Comparison of ENCODE assay signal across 16 cellular contexts in the genomic region with DNA sequence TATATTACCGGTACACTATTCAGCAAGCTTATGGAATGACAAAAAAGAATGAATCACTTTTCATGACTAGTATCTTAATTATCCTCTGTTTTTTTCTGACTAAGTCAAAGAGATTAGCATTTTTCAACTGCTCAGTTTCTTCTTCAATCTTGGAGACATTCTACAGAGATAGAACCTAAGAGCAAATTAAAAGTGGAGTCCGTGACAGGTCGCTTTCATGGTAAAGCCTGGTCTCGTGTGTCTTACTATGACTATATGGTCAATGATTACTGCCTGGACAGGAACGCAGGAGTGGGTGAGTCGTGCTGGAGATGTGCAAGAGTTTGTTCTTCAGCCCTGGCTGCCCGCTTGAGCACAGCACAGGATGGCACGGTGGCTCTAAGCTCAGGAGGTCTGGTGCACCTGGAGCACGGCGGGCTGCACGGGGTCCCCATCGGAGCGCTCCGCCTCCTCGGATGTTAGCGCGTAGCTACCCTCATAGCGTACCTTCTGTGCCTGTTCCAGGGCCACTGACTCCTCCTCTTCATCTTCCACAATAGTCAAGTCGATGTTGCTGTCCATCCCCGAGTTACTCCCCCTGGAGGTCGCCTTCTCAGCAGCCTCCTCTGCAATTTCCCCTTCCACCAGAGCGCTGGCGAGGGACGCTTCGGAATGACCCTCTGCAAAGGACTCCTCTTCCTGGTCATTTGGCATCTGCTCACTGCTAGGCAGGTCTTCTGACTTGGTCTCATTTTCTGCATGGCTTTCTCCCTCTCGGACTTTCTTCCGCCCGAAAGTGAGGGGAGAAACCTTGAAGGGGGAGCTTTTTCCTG. TPM values are rescaled to one million over a fixed set of nuclear protein-coding genes. Genes with fewer than 3 reads are reported as not detected.
DNase-seq lines count a peak whose midpoint lies in the region; ATAC-seq, FAIRE-seq and TF ChIP-seq lines count a peak whose summit lies in the region.
"Had no signal": no experiment of that assay in that cellular context is flagged by ENCODE, and none has a peak within 500 bp of the region (broad histone marks: within the 10 kb centered on the region; RNA-seq: fewer than 3 reads in every experiment).

No MANE protein-coding gene starts in this region.

- H3K9me3 ChIP-seq in A549 (no peaks in the 10 kb centered on the region), right cardiac atrium (ENCODE audit: control insufficient read depth, low read length) (no peaks in the 10 kb centered on the region)
- H3K9me3 ChIP-seq: mucosa of descending colon, pancreas had no signal

- H3K4me2 ChIP-seq in A549: no peak overlapping the region

- POLR2A ChIA-PET in A549 (lab: Yijun Ruan, JAX): interaction anchor here (0.6 kb wide), 1 partner anchor 307 kb away, joined by 3 read pairs; no protein-coding TSS in a partner anchor

- H3K4me1 ChIP-seq in A549 (peaks cover 6% of the 10 kb centered on the region; the same call in 1 of the 3 replicates), right cardiac atrium (ENCODE audit: control insufficient read depth, insufficient read depth, low read length) (peaks cover 16% of the 10 kb centered on the region)
- H3K4me1 ChIP-seq: pancreas had no signal

- DNase-seq in A549 (ENCODE audit: low read depth in 1 of 2, low spot score in 1 of 2) (no peak), HS-5 (ENCODE audit: low read depth) (peak; percentile 30), amniotic stem cell (lab: John Stamatoyannopoulos, UW) (peak; percentile 20), right cardiac atrium (peak in 1 of 3 donors; percentile 71), T1000 (lab: John Stamatoyannopoulos, UW) (no peak), GM12891 (ENCODE audit: insufficient read length, low spot score) (no peak)
- DNase-seq: activated gamma-delta T cell treated with Interleukin-2 at 50 U/mL for 16 hours; COR-L47; mucosa of descending colon; NCI-H1694; NCI-H524 treated with DMSO at 0.1 percent for 48 hours; pancreas; RPMI8226; stimulated activated CD8-positive, alpha-beta memory T cell treated with anti-CD3 and anti-CD28 coated beads, Interleukin-4, amount 100 ng/mL, for 48 hours had no signal

- peak; percentile 52 to 54; a peak in 3 of 6 replicates for ATAC-seq in A549
- peak; percentile 20 to 21 for ATAC-seq in right cardiac atrium
- no peak for ATAC-seq in HG03108 (IDR thresholded peaks at IDR 0.05; ENCODE audit: unreplicated experiment)
- no peak for ATAC-seq in GM18868 (IDR thresholded peaks at IDR 0.05; ENCODE audit: unreplicated experiment)
- ATAC-seq: mucosa of descending colon, pancreas had no signal

- no peaks in the 10 kb centered on the region for H3K27me3 ChIP-seq in right cardiac atrium (ENCODE audit: control insufficient read depth, insufficient read depth)
- H3K27me3 ChIP-seq: pancreas had no signal

- 88% methylated on average over 28 of the region's 28 CpGs for whole genome bisulfite sequencing in A549 (ENCODE audit: missing lambda C conversion rate)
- 80% methylated on average over 28 of the region's 28 CpGs for WGBS in right cardiac atrium

- H3K4me3 ChIP-seq in A549: no peak overlapping the region
- peak overlapping the region; percentile 33 for H3K4me3 ChIP-seq in right cardiac atrium (ENCODE audit: low read length)
- H3K4me3 ChIP-seq: mucosa of descending colon, pancreas had no signal

- no peak for TF ChIP-seq EP300 in A549 (IDR thresholded peaks at IDR 0.05)

- TF ChIP-seq RAD21 in A549 (conservative IDR thresholded peaks at IDR 0.05 in 1 of 2, IDR thresholded peaks at IDR 0.05 in 1 of 2): no peak

- TF ChIP-seq POLR2A in A549 (IDR thresholded peaks at IDR 0.05; ENCODE audit: low read length) (no peak), GM12891 (IDR thresholded peaks at IDR 0.05; ENCODE audit: low read depth, low read length) (no peak)

- H3K27ac ChIP-seq in A549: no peak overlapping the region
- peak overlapping the region; percentile 97 for H3K27ac ChIP-seq in right cardiac atrium (ENCODE audit: low read length)
- H3K27ac ChIP-seq: pancreas had no signal

- intact Hi-C loops in right cardiac atrium (cut with DNase I): no loop called here

- CTCF ChIA-PET in A549 (lab: Yijun Ruan, JAX): interaction anchor here (0.6 to 3.0 kb wide), 5 partner anchors 9 to 327 kb away, joined by 3 to 11 read pairs (median 6); partner anchors contain the start of gene CAVIN2

- TF ChIP-seq CTCF in A549 (IDR thresholded peaks at IDR 0.05): no peak

- FAIRE-seq in A549 (lab: Jason Lieb, UNC) (no peak), GM12891 (lab: Jason Lieb, UNC) (no peak)

TF ChIP-seq in A549, 52 proteins besides CTCF, POLR2A, EP300 and RAD21 (continues in another document):
- TF ChIP-seq JUN (IDR thresholded peaks at IDR 0.05) (no peak), EHF (CRISPR knock-in tag; IDR thresholded peaks at IDR 0.05) (no peak), USF2 (IDR thresholded peaks at IDR 0.05) (no peak), CBX8 (IDR thresholded peaks at IDR 0.05) (no peak), ZC3H11A (IDR thresholded peaks at IDR 0.05) (no peak), BCL3 (IDR thresholded peaks at IDR 0.05) (no peak)
- TF ChIP-seq, protein P1, sequence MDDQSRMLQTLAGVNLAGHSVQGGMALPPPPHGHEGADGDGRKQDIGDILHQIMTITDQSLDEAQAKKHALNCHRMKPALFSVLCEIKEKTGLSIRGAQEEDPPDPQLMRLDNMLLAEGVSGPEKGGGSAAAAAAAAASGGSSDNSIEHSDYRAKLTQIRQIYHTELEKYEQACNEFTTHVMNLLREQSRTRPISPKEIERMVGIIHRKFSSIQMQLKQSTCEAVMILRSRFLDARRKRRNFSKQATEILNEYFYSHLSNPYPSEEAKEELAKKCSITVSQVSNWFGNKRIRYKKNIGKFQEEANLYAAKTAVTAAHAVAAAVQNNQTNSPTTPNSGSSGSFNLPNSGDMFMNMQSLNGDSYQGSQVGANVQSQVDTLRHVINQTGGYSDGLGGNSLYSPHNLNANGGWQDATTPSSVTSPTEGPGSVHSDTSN (IDR thresholded peaks at IDR 0.05): no peak

TF ChIP-seq in GM12891, 5 proteins besides CTCF, POLR2A, EP300 and RAD21:
- TF ChIP-seq SPI1 (IDR thresholded peaks at IDR 0.05; ENCODE audit: low read depth, low read length) (no peak), TAF1 (IDR thresholded peaks at IDR 0.05; ENCODE audit: low read depth, low read length) (no peak), PAX5 (IDR thresholded peaks at IDR 0.05; ENCODE audit: insufficient read depth, low read length, severe bottlenecking) (no peak), POU2F2 (IDR thresholded peaks at IDR 0.05; ENCODE audit: low read depth, low read length) (no peak), POLR2AphosphoS5 (IDR thresholded peaks at IDR 0.05; ENCODE audit: low read depth, low read length) (no peak)

RNA-seq across cellular contexts. Expression of gene CAVIN2, which starts 11.1 kb away (rescaled TPM):
- 17.0 and 20.3 TPM in 2 replicates for polyA plus RNA-seq in A549 (2011; rRNA removed)
- polyA plus RNA-seq in A549 (2012; cell fraction: cytosol; rRNA removed): 12.4 and 12.6 TPM in 2 replicates
- 11.5 and 15.2 TPM in 2 replicates for polyA plus RNA-seq in A549 (2012; cell fraction: nucleus; rRNA removed)
- 9.6 to 13.8 TPM (median 11.3 TPM) in 3 replicates for polyA plus RNA-seq in A549 (2017; fragmentation: RNase III; extraction: RNeasy Plus Mini Kit Qiagen cat#74134 plus additional on column Dnase treatment)
- 20.5 and 24.1 TPM in 2 replicates for polyA minus RNA-seq in A549 (2011; rRNA and poly(A)+ RNA removed)
- 100 to 1,000 TPM in 3 of 4 donors, 10 to 100 TPM in 1; 97.9 to 128 (median 119) TPM for total RNA-seq in right cardiac atrium
- polyA plus RNA-seq in right cardiac atrium: 76.0 TPM
- not detected for polyA plus RNA-seq in GM12891 (2012; ENCODE audit: low read depth, missing spikeins)

Comparison
In these comparisons a context has a peak if more than half of its experiments do, and no peak if none do; other contexts are left out.
1. ATAC-seq: peak in A549 (2 of 2) and right cardiac atrium (2 of 2); none in HG03108 (single experiment) and GM18868 (single experiment).
2. DNase-seq: peak in HS-5 (single experiment) and amniotic stem cell (single experiment); none in A549 (0 of 2), T1000 (single experiment) and GM12891 (single experiment).